ENCODE assay signal across 11 cellular contexts in genomic region chr1:176656257-176656995, GRCh38.
A peak's percentile ranks its signal among the peaks of the same experiment; 100 is the strongest.
DNase-seq lines count a peak whose midpoint lies in the region; ATAC-seq, FAIRE-seq and TF ChIP-seq lines count a peak whose summit lies in the region.
"Had no signal": no experiment of that assay in that cellular context is flagged by ENCODE, and none has a peak within 500 bp of the region (broad histone marks: within the 10 kb centered on the region; RNA-seq: fewer than 3 reads in every experiment).

No MANE protein-coding gene starts in this region.

- intact Hi-C loops in MCF 10A (cut with micrococcal nuclease) (no loop called here), breast epithelium (cut with DNase I; ENCODE audit: low total_unique reads) (no loop called here), kidney (cut with DNase I) (no loop called here)
- intact Hi-C loops in activated CD4-positive, alpha-beta memory T cell treated with anti-CD3 and anti-CD28 coated beads for 36 hours (cut with micrococcal nuclease): no loop called here
- intact Hi-C loops in CD4-positive, alpha-beta memory T cell (cut with micrococcal nuclease): no loop called here

- peak; percentile 53 for DNase-seq in MCF 10A (ENCODE audit: unreplicated experiment)
- DNase-seq in breast epithelium (ENCODE audit: low spot score in 2 of 2): no peak
- peak; percentile 82 for DNase-seq in epithelial cell of proximal tubule (ENCODE audit: low read depth)
- DNase-seq in activated CD4-positive, alpha-beta memory T cell treated with anti-CD3 and anti-CD28 coated beads for 36 hours: no peak
- no peak for DNase-seq in CD4-positive, alpha-beta memory T cell
- no peak for DNase-seq in kidney

- H3K36me3 Mint-ChIP-seq in MCF 10A (ENCODE audit: insufficient read depth, unreplicated experiment): no peaks in the 10 kb centered on the region
- H3K36me3 Mint-ChIP-seq in activated CD4-positive, alpha-beta memory T cell treated with anti-CD3 and anti-CD28 coated beads for 36 hours: no peaks in the 10 kb centered on the region
- H3K36me3 Mint-ChIP-seq in CD4-positive, alpha-beta memory T cell: no peaks in the 10 kb centered on the region

- no peaks in the 10 kb centered on the region for H3K27me3 Mint-ChIP-seq in MCF 10A (ENCODE audit: insufficient read depth, unreplicated experiment)
- H3K27me3 Mint-ChIP-seq in activated CD4-positive, alpha-beta memory T cell treated with anti-CD3 and anti-CD28 coated beads for 36 hours: peaks cover 5% of the 10 kb centered on the region
- H3K27me3 Mint-ChIP-seq in CD4-positive, alpha-beta memory T cell: peaks cover 0 to 1% of the 10 kb centered on the region in 2 donors

- no peak overlapping the region for H3K4me3 ChIP-seq in breast epithelium
- no peak overlapping the region for H3K4me3 ChIP-seq in epithelial cell of proximal tubule (ENCODE audit: low read depth, low read length)
- no peak overlapping the region for H3K4me3 ChIP-seq in muscle layer of colon (ENCODE audit: low read depth in 1 of 2, low read length in 2 of 2)
- H3K4me3 ChIP-seq in CD4-positive, alpha-beta memory T cell (ENCODE audit: low read length in 2 of 2): no peak overlapping the region
- no peak overlapping the region for H3K4me3 ChIP-seq in kidney (ENCODE audit: low read length in 2 of 2)

- H3K4me3 Mint-ChIP-seq in MCF 10A (ENCODE audit: unreplicated experiment): no peak overlapping the region
- H3K4me3 Mint-ChIP-seq in activated CD4-positive, alpha-beta memory T cell treated with anti-CD3 and anti-CD28 coated beads for 36 hours: no peak overlapping the region
- H3K4me3 Mint-ChIP-seq in CD4-positive, alpha-beta memory T cell: no peak overlapping the region
- H3K4me3 Mint-ChIP-seq: activated naive CD4-positive, alpha-beta T cell treated with anti-CD3 and anti-CD28 coated beads, Interleukin-2, amount 50 U/mL, for 24 hours had no signal

- H3K9ac ChIP-seq in muscle layer of colon (ENCODE audit: low read length): no peak overlapping the region
- H3K9ac ChIP-seq in kidney (ENCODE audit: low read length in 2 of 2): no peak overlapping the region

- no peak for TF ChIP-seq POLR2A in breast epithelium (IDR thresholded peaks at IDR 0.05)

- H3K27ac Mint-ChIP-seq in MCF 10A (ENCODE audit: low read depth, unreplicated experiment): peak overlapping the region; percentile 65
- H3K27ac Mint-ChIP-seq in activated CD4-positive, alpha-beta memory T cell treated with anti-CD3 and anti-CD28 coated beads for 36 hours: no peak overlapping the region
- no peak overlapping the region for H3K27ac Mint-ChIP-seq in CD4-positive, alpha-beta memory T cell
- H3K27ac Mint-ChIP-seq: activated naive CD4-positive, alpha-beta T cell treated with anti-CD3 and anti-CD28 coated beads, Interleukin-2, amount 50 U/mL, for 24 hours had no signal

- no TSS peak for BruUV-seq in MCF 10A (replicated peaks; lab: Mats Ljungman, UMichigan)

- CTCF ChIA-PET in MCF 10A (lab: Yijun Ruan, JAX): interaction anchor here (0.5 to 1.3 kb wide), 5 partner anchors 32 to 261 kb away, joined by 3 to 4 read pairs (median 3); no protein-coding TSS in a partner anchor
- CTCF ChIA-PET in activated CD4-positive, alpha-beta memory T cell treated with anti-CD3 and anti-CD28 coated beads for 36 hours (lab: Charles Lee): no interaction called here
- CTCF ChIA-PET in CD4-positive, alpha-beta memory T cell (lab: Charles Lee; ENCODE audit: partially characterized antibody): no interaction called here

- H3K27ac ChIP-seq in breast epithelium (no peak overlapping the region), muscle layer of colon (ENCODE audit: low read depth, low read length) (peak overlapping the region; percentile 59), kidney (ENCODE audit: low read depth in 2 of 2, low read length in 2 of 2) (no peak overlapping the region)
- no peak overlapping the region for H3K27ac ChIP-seq in CD4-positive, alpha-beta memory T cell (ENCODE audit: low read depth, low read length)
- H3K27ac ChIP-seq: neutrophil had no signal

- TF ChIP-seq CTCF in MCF 10A (IDR thresholded peaks at IDR 0.05; ENCODE audit: unreplicated experiment): no peak
- TF ChIP-seq CTCF in breast epithelium (IDR thresholded peaks at IDR 0.05): no peak
- peak; percentile 8 for TF ChIP-seq CTCF in epithelial cell of proximal tubule (conservative IDR thresholded peaks at IDR 0.05; ENCODE audit: low read depth, low read length)
- TF ChIP-seq CTCF in kidney (IDR thresholded peaks at IDR 0.05; ENCODE audit: borderline replicate concordance, extremely low read depth, insufficient read depth): no peak

- POLR2A ChIA-PET in MCF 10A (lab: Yijun Ruan, JAX): interaction anchor here (0.7 kb wide), 1 partner anchor 24 kb away, joined by 3 read pairs; no protein-coding TSS in a partner anchor
- POLR2A ChIA-PET in activated CD4-positive, alpha-beta memory T cell treated with anti-CD3 and anti-CD28 coated beads for 36 hours (lab: Charles Lee): no interaction called here
- POLR2A ChIA-PET in CD4-positive, alpha-beta memory T cell (lab: Charles Lee; ENCODE audit: partially characterized antibody): no interaction called here

- H3K36me3 ChIP-seq in breast epithelium: no peaks in the 10 kb centered on the region
- H3K36me3 ChIP-seq in muscle layer of colon (ENCODE audit: insufficient read depth, low read length): no peaks in the 10 kb centered on the region
- H3K36me3 ChIP-seq in CD4-positive, alpha-beta memory T cell (ENCODE audit: insufficient read depth, low read length): no peaks in the 10 kb centered on the region
- H3K36me3 ChIP-seq in kidney (ENCODE audit: control insufficient read depth in 1 of 2, insufficient read depth in 2 of 2, low read length in 2 of 2): no peaks in the 10 kb centered on the region
- H3K36me3 ChIP-seq: neutrophil had no signal

- no peak for FAIRE-seq in kidney (lab: Jason Lieb, UNC)
- FAIRE-seq: A204.1 had no signal

- no peaks in the 10 kb centered on the region for H3K27me3 ChIP-seq in breast epithelium
- H3K27me3 ChIP-seq in muscle layer of colon (ENCODE audit: control insufficient read depth in 1 of 2, insufficient read depth in 2 of 2, low read length in 2 of 2): no peaks in the 10 kb centered on the region
- H3K27me3 ChIP-seq in CD4-positive, alpha-beta memory T cell (ENCODE audit: insufficient read depth, low read length): no peaks in the 10 kb centered on the region
- H3K27me3 ChIP-seq: neutrophil had no signal

- H3K4me1 ChIP-seq in breast epithelium: no peaks in the 10 kb centered on the region
- peaks cover 13% of the 10 kb centered on the region for H3K4me1 ChIP-seq in muscle layer of colon (ENCODE audit: insufficient read depth, low read length)
- no peaks in the 10 kb centered on the region for H3K4me1 ChIP-seq in CD4-positive, alpha-beta memory T cell (ENCODE audit: insufficient read depth, low read length)
- no peaks in the 10 kb centered on the region for H3K4me1 ChIP-seq in kidney (ENCODE audit: control insufficient read depth in 1 of 2, insufficient read depth in 1 of 2, low read depth in 1 of 2, low read length in 2 of 2)

- peaks cover 15% of the 10 kb centered on the region for H3K4me1 Mint-ChIP-seq in MCF 10A (ENCODE audit: insufficient read depth, unreplicated experiment)
- H3K4me1 Mint-ChIP-seq in activated CD4-positive, alpha-beta memory T cell treated with anti-CD3 and anti-CD28 coated beads for 36 hours (ENCODE audit: low read depth): no peaks in the 10 kb centered on the region
- H3K4me1 Mint-ChIP-seq in CD4-positive, alpha-beta memory T cell: no peaks in the 10 kb centered on the region
- H3K4me1 Mint-ChIP-seq: activated naive CD4-positive, alpha-beta T cell treated with anti-CD3 and anti-CD28 coated beads, Interleukin-2, amount 50 U/mL, for 24 hours had no signal

- ATAC-seq in GM21526 (IDR thresholded peaks at IDR 0.05; ENCODE audit: low FRiP score, unreplicated experiment): no peak

- H3K9me3 Mint-ChIP-seq in MCF 10A (ENCODE audit: unreplicated experiment): no peaks in the 10 kb centered on the region
- peaks cover 15% of the 10 kb centered on the region for H3K9me3 Mint-ChIP-seq in activated CD4-positive, alpha-beta memory T cell treated with anti-CD3 and anti-CD28 coated beads for 36 hours
- H3K9me3 Mint-ChIP-seq in CD4-positive, alpha-beta memory T cell: peaks cover 4 to 28% (median 15%) of the 10 kb centered on the region in 8 donors

- peaks cover 5 to 12% of the 10 kb centered on the region in 2 donors for H3K9me3 ChIP-seq in breast epithelium
- H3K9me3 ChIP-seq in muscle layer of colon (ENCODE audit: low read length): no peaks in the 10 kb centered on the region
- H3K9me3 ChIP-seq in CD4-positive, alpha-beta memory T cell (ENCODE audit: control insufficient read depth in 1 of 2, low read length in 2 of 2): no peaks in the 10 kb centered on the region
- H3K9me3 ChIP-seq in kidney (ENCODE audit: control insufficient read depth in 1 of 2, low read length in 2 of 2): no peaks in the 10 kb centered on the region
- H3K9me3 ChIP-seq: neutrophil had no signal

Comparison
In these comparisons a context has a peak if more than half of its experiments do, and no peak if none do; other contexts are left out.
1. DNase-seq: peak in MCF 10A (single experiment) and epithelial cell of proximal tubule (single experiment); none in breast epithelium (0 of 2), activated CD4-positive, alpha-beta memory T cell treated with anti-CD3 and anti-CD28 coated beads for 36 hours (single experiment), CD4-positive, alpha-beta memory T cell (0 of 5) and kidney (single experiment).